In the genomic region with DNA sequence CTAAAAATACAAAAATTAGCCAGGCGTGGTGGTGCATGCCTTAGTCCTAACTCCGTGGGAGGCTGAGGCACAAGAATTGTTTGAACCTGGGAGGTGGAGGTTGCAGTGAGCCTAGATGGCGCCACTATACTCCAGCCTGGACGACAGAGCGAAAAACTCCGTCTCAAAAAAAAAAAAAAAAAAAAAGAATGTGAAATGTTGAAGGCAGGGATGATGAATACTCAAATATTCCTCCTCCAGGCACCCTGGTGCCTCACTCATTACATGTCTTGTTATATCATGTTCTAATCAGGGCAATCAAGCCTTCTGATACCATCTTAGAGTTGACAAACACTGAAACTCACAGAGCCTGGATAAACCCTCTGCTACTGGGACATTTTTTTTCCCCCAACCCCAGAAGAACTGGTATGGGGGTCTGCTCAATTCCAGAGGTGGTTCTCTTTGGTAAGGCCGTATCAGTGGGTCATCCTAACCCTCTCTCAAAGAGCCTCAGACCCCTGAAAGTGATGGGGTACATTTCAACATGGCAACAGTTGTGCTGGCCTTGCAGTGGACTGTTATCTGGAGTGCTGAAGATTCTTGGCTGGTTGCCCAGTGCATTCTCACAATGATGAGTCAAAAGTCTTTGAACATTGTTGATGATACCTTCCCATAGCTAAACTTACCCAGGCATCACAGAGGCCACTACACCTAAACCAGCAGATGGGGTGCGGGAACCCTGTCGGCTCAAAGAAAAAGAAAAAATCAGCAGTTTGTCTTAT, we compare ENCODE assay signal across 9 cellular contexts. TPM values are rescaled to one million over a fixed set of nuclear protein-coding genes. Genes with fewer than 3 reads are reported as not detected.
DNase-seq lines count a peak whose midpoint lies in the region; ATAC-seq and TF ChIP-seq lines count a peak whose summit lies in the region.
"Had no signal": no experiment of that assay in that cellular context is flagged by ENCODE, and none has a peak within 500 bp of the region (broad histone marks: within the 10 kb centered on the region; RNA-seq: fewer than 3 reads in every experiment).

No MANE protein-coding gene starts in this region.

- no peaks in the 10 kb centered on the region for H3K27me3 Mint-ChIP-seq in CD4-positive, alpha-beta memory T cell
- peaks cover 13% of the 10 kb centered on the region for H3K27me3 Mint-ChIP-seq in activated T-cell treated with anti-CD3 and anti-CD28 coated beads, Interleukin-2, amount 50 U/mL, for 72 hours (ENCODE audit: low read depth)
- peaks cover 0 to 2% (median 0%) of the 10 kb centered on the region in 5 donors for H3K27me3 Mint-ChIP-seq in naive thymus-derived CD4-positive, alpha-beta T cell

- H3K36me3 Mint-ChIP-seq in CD4-positive, alpha-beta memory T cell, result peaks cover 0 to 6% of the 10 kb centered on the region in 2 donors
- H3K36me3 Mint-ChIP-seq in activated T-cell treated with anti-CD3 and anti-CD28 coated beads, Interleukin-2, amount 50 U/mL, for 72 hours (ENCODE audit: insufficient read depth in 2 of 2), result no peaks in the 10 kb centered on the region
- peaks cover 0 to 7% (median 0%) of the 10 kb centered on the region in 5 donors for H3K36me3 Mint-ChIP-seq in naive thymus-derived CD4-positive, alpha-beta T cell

- no peaks in the 10 kb centered on the region for H3K9me3 ChIP-seq in CD4-positive, alpha-beta memory T cell (ENCODE audit: control insufficient read depth in 1 of 2, low read length in 2 of 2)
- H3K9me3 ChIP-seq in naive thymus-derived CD4-positive, alpha-beta T cell (ENCODE audit: control insufficient read depth in 2 of 3, low read length in 3 of 3), result no peaks in the 10 kb centered on the region
- H3K9me3 ChIP-seq: heart right ventricle had no signal

- H3K9me3 Mint-ChIP-seq in CD4-positive, alpha-beta memory T cell, result peaks cover 0 to 8% (median 0%) of the 10 kb centered on the region in 8 donors
- no peaks in the 10 kb centered on the region for H3K9me3 Mint-ChIP-seq in activated T-cell treated with anti-CD3 and anti-CD28 coated beads, Interleukin-2, amount 50 U/mL, for 72 hours
- H3K9me3 Mint-ChIP-seq in naive thymus-derived CD4-positive, alpha-beta T cell, result peaks cover 0 to 10% (median 0%) of the 10 kb centered on the region in 11 donors

- H3K4me3 ChIP-seq in CD4-positive, alpha-beta memory T cell (ENCODE audit: low read length in 2 of 2), result no peak overlapping the region
- H3K4me3 ChIP-seq in NB4 (ENCODE audit: low read depth, low read length), result no peak overlapping the region
- no peak overlapping the region for H3K4me3 ChIP-seq in naive thymus-derived CD4-positive, alpha-beta T cell (ENCODE audit: low read length)
- H3K4me3 ChIP-seq: heart right ventricle had no signal

- no peaks in the 10 kb centered on the region for H3K27me3 ChIP-seq in CD4-positive, alpha-beta memory T cell (ENCODE audit: insufficient read depth, low read length)
- no peaks in the 10 kb centered on the region for H3K27me3 ChIP-seq in naive thymus-derived CD4-positive, alpha-beta T cell (ENCODE audit: control insufficient read depth in 2 of 2, insufficient read depth in 2 of 2, low read length in 2 of 2)

- intact Hi-C loops in CD4-positive, alpha-beta memory T cell (cut with micrococcal nuclease), result loop anchor here (2.0 kb wide), 2 partner anchors 143 to 207 kb away; no protein-coding TSS in a partner anchor
- intact Hi-C loops in naive thymus-derived CD4-positive, alpha-beta T cell (cut with micrococcal nuclease), result loop anchor here in 1 of 2 donors (2.0 kb wide), 1 partner anchor 207 kb away; no protein-coding TSS in a partner anchor
- intact Hi-C loops in posterior vena cava (cut with DNase I), result loop anchor here in 1 of 2 donors (10.0 kb wide), 1 partner anchor 145 kb away; no protein-coding TSS in a partner anchor

- peak overlapping the region in 5 of 7 donors; percentile 4 to 75 (median 57) for H3K27ac Mint-ChIP-seq in CD4-positive, alpha-beta memory T cell
- H3K27ac Mint-ChIP-seq in activated T-cell treated with anti-CD3 and anti-CD28 coated beads, Interleukin-2, amount 50 U/mL, for 72 hours, result no peak overlapping the region
- no peak overlapping the region for H3K27ac Mint-ChIP-seq in naive thymus-derived CD4-positive, alpha-beta T cell

- no peak for TF ChIP-seq CTCF in NB4 (IDR thresholded peaks at IDR 0.05; ENCODE audit: low read depth, low read length)

- POLR2A ChIA-PET in CD4-positive, alpha-beta memory T cell (lab: Charles Lee; ENCODE audit: partially characterized antibody), result interaction anchor here (0.6 kb wide), 2 partner anchors 90 to 142 kb away, joined by 3 read pairs; no protein-coding TSS in a partner anchor
- POLR2A ChIA-PET in naive thymus-derived CD4-positive, alpha-beta T cell (lab: Charles Lee), result no interaction called here

- peaks cover 15 to 34% (median 23%) of the 10 kb centered on the region in 4 donors for H3K4me1 Mint-ChIP-seq in CD4-positive, alpha-beta memory T cell
- H3K4me1 Mint-ChIP-seq in activated T-cell treated with anti-CD3 and anti-CD28 coated beads, Interleukin-2, amount 50 U/mL, for 72 hours (ENCODE audit: low read depth), result peaks cover 40% of the 10 kb centered on the region
- H3K4me1 Mint-ChIP-seq in naive thymus-derived CD4-positive, alpha-beta T cell, result peaks cover 4 to 25% (median 20%) of the 10 kb centered on the region in 7 donors

- peak overlapping the region in 1 of 8 donors; percentile 46 for H3K4me3 Mint-ChIP-seq in CD4-positive, alpha-beta memory T cell
- no peak overlapping the region for H3K4me3 Mint-ChIP-seq in activated T-cell treated with anti-CD3 and anti-CD28 coated beads, Interleukin-2, amount 50 U/mL, for 72 hours
- H3K4me3 Mint-ChIP-seq in naive thymus-derived CD4-positive, alpha-beta T cell, result no peak overlapping the region

- no peak overlapping the region for H3K27ac ChIP-seq in CD4-positive, alpha-beta memory T cell (ENCODE audit: low read depth, low read length)
- no peak overlapping the region for H3K27ac ChIP-seq in naive thymus-derived CD4-positive, alpha-beta T cell (ENCODE audit: low read depth, low read length)

- CTCF ChIA-PET in CD4-positive, alpha-beta memory T cell (lab: Charles Lee; ENCODE audit: partially characterized antibody), result interaction anchor here (1.3 to 2.3 kb wide), 5 partner anchors 15 to 517 kb away, joined by 4 to 9 read pairs (median 7); no protein-coding TSS in a partner anchor
- CTCF ChIA-PET in naive thymus-derived CD4-positive, alpha-beta T cell (lab: Charles Lee), result interaction anchor here (2.0 kb wide), 1 partner anchor 146 kb away, joined by 4 read pairs; no protein-coding TSS in a partner anchor

- ATAC-seq in GM19467 (IDR thresholded peaks at IDR 0.05; ENCODE audit: unreplicated experiment) (peak; percentile 42), GM21717 (IDR thresholded peaks at IDR 0.05; ENCODE audit: unreplicated experiment) (no peak)
- ATAC-seq in activated T-cell treated with anti-CD3 and anti-CD28 coated beads, Interleukin-2, amount 50 U/mL, for 72 hours (replicated peaks in 1 of 2), result peak; percentile 60 to 63
- ATAC-seq in naive thymus-derived CD4-positive, alpha-beta T cell, result no peak

- H3K4me1 ChIP-seq in CD4-positive, alpha-beta memory T cell (ENCODE audit: insufficient read depth, low read length), result peaks cover 21% of the 10 kb centered on the region
- peaks cover 0 to 7% of the 10 kb centered on the region in 2 donors for H3K4me1 ChIP-seq in naive thymus-derived CD4-positive, alpha-beta T cell (ENCODE audit: control insufficient read depth in 2 of 2, insufficient read depth in 2 of 2, low read length in 2 of 2)

- peak; percentile 28 to 76 (median 30) for DNase-seq in CD4-positive, alpha-beta memory T cell
- peak; percentile 42 for DNase-seq in NB4 (ENCODE audit: low read depth)
- peak; percentile 65 to 76 for DNase-seq in activated T-cell treated with anti-CD3 and anti-CD28 coated beads, Interleukin-2, amount 50 U/mL, for 72 hours
- DNase-seq in naive thymus-derived CD4-positive, alpha-beta T cell, result peak in 5 of 9 donors; percentile 16 to 37 (median 21)
- no peak for DNase-seq in posterior vena cava (ENCODE audit: low spot score)
- no peak for DNase-seq in middle frontal gyrus (ENCODE audit: extremely low spot score, low spot score)
- DNase-seq: heart right ventricle had no signal

- TF ChIP-seq POLR2A in NB4 (IDR thresholded peaks at IDR 0.05; ENCODE audit: extremely low read depth, insufficient read length), result no peak

- no peaks in the 10 kb centered on the region for H3K36me3 ChIP-seq in CD4-positive, alpha-beta memory T cell (ENCODE audit: insufficient read depth, low read length)
- no peaks in the 10 kb centered on the region for H3K36me3 ChIP-seq in naive thymus-derived CD4-positive, alpha-beta T cell (ENCODE audit: control insufficient read depth in 2 of 3, insufficient read depth in 3 of 3, low read length in 3 of 3)
- H3K36me3 ChIP-seq: heart right ventricle had no signal

RNA-seq across cellular contexts. Expression of a gene that starts 2.4 kb away (rescaled TPM):
- 100 to 1,000 TPM; 121 to 144 TPM for total RNA-seq in CD4-positive, alpha-beta memory T cell
- 100 to 1,000 TPM; 117 to 191 TPM for polyA plus RNA-seq in CD4-positive, alpha-beta memory T cell
- 100 to 1,000 TPM in 1 of 2 donors, 10 to 100 TPM in 1; 93.3 to 106 TPM for total RNA-seq in activated T-cell treated with anti-CD3 and anti-CD28 coated beads, Interleukin-2, amount 50 U/mL, for 72 hours
- total RNA-seq in naive thymus-derived CD4-positive, alpha-beta T cell, result 100 to 1,000 TPM; 103 to 130 (median 129) TPM
- polyA plus RNA-seq in naive thymus-derived CD4-positive, alpha-beta T cell, result 100 to 1,000 TPM; 137 to 183 TPM
- 10 to 100 TPM; 18.0 to 21.2 TPM for total RNA-seq in posterior vena cava

Comparison
In these comparisons a context has a peak if more than half of its experiments do, and no peak if none do; other contexts are left out.
1. DNase-seq: peak in CD4-positive, alpha-beta memory T cell (5 of 5), NB4 (single experiment), activated T-cell treated with anti-CD3 and anti-CD28 coated beads, Interleukin-2, amount 50 U/mL, for 72 hours (2 of 2) and naive thymus-derived CD4-positive, alpha-beta T cell (5 of 9); none in posterior vena cava (single experiment) and middle frontal gyrus (single experiment).
2. H3K27ac Mint-ChIP-seq: peak in CD4-positive, alpha-beta memory T cell (5 of 7); none in activated T-cell treated with anti-CD3 and anti-CD28 coated beads, Interleukin-2, amount 50 U/mL, for 72 hours (single experiment) and naive thymus-derived CD4-positive, alpha-beta T cell (0 of 9).
3. ATAC-seq: peak in GM19467 (single experiment) and activated T-cell treated with anti-CD3 and anti-CD28 coated beads, Interleukin-2, amount 50 U/mL, for 72 hours (2 of 2); none in naive thymus-derived CD4-positive, alpha-beta T cell (single experiment) and GM21717 (single experiment).
4. RNA of a gene that starts 2.4 kb away (total RNA-seq): 121 to 144 TPM in CD4-positive, alpha-beta memory T cell, 103 to 130 TPM in naive thymus-derived CD4-positive, alpha-beta T cell and 93.3 to 106 TPM in activated T-cell treated with anti-CD3 and anti-CD28 coated beads, Interleukin-2, amount 50 U/mL, for 72 hours; 18.0 to 21.2 TPM in posterior vena cava; every median in the first group is over 4 times any median in the second.